Comparison of ENCODE assay signal across 1 cellular context in genomic region chr2:43426305-43427031, GRCh38.
TF ChIP-seq lines count a peak whose summit lies in the region.

No MANE protein-coding gene starts in this region.

TF ChIP-seq in HepG2, 621 proteins besides CTCF, POLR2A, EP300 and RAD21 (continued from another document):
- TF ChIP-seq ZNF3 (CRISPR knock-in tag; IDR thresholded peaks at IDR 0.05) (0 out of 2 replicates have a peak, but pooled peaks have one; percentile 19), HMGXB4 (CRISPR knock-in tag; IDR thresholded peaks at IDR 0.05; ENCODE audit: borderline replicate concordance in 1 of 2, low read depth in 1 of 2) (no peak), ZBTB37 (CRISPR knock-in tag; IDR thresholded peaks at IDR 0.05) (0 out of 2 replicates have a peak, but pooled peaks have one; percentile 68), FOXO1 (CRISPR knock-in tag; IDR thresholded peaks at IDR 0.05) (peak; percentile 52; the same call in 1 of the 2 replicates), ZBTB33 (CRISPR knock-in tag; IDR thresholded peaks at IDR 0.05) (peak; percentile 95), ZBTB14 (CRISPR knock-in tag; IDR thresholded peaks at IDR 0.05) (no peak), ZFP62 (CRISPR knock-in tag; IDR thresholded peaks at IDR 0.05) (no peak), SNAPC5 (CRISPR knock-in tag; IDR thresholded peaks at IDR 0.05; ENCODE audit: borderline replicate concordance) (no peak), ZNF24 (IDR thresholded peaks at IDR 0.05) (no peak), JUN (CRISPR knock-in tag; IDR thresholded peaks at IDR 0.05) (no peak), CREM (IDR thresholded peaks at IDR 0.05) (peak; percentile 41; the same call in 1 of the 2 replicates), CREM (CRISPR knock-in tag; IDR thresholded peaks at IDR 0.05) (no peak), ZBTB7A (CRISPR knock-in tag; IDR thresholded peaks at IDR 0.05) (no peak), BRF2 (CRISPR knock-in tag; IDR thresholded peaks at IDR 0.05) (no peak), ZFP36L2 (CRISPR knock-in tag; IDR thresholded peaks at IDR 0.05) (0 out of 2 replicates have a peak, but pooled peaks have one; percentile 15), CBX1 (IDR thresholded peaks at IDR 0.05; ENCODE audit: low read depth) (no peak), ATF3 (CRISPR knock-in tag; IDR thresholded peaks at IDR 0.05) (peak; percentile 77), KDM6A (CRISPR knock-in tag; IDR thresholded peaks at IDR 0.05; ENCODE audit: low read depth) (no peak), FOXA1 (IDR thresholded peaks at IDR 0.05) (no peak), FOXA1 (CRISPR knock-in tag; IDR thresholded peaks at IDR 0.05) (0 out of 2 replicates have a peak, but pooled peaks have one; percentile 14), KDM4B (CRISPR knock-in tag; IDR thresholded peaks at IDR 0.05) (no peak), FOXM1 (CRISPR knock-in tag; IDR thresholded peaks at IDR 0.05) (no peak)
